9 cellular contexts compared by ENCODE assay signal in the genomic region with DNA sequence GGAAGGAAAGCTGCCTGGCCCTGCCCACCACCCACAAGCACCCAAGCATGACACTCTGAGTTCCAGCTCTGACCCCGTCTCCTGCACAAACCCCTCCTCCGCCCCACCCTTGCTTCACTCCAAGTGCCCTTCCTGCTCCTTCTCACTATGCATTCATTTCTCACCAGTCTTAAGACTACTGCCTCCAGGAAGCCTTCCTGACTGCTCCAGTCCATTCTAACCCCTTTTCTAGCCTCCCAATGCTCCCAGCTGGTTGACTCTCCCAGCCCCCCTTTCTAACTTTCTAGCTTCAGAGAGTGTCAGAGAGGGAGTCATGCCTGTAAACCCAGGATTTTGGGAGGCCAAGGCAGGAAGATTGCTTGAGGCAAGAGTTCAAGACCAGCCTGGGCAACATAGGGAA.
"Had no signal": no experiment of that assay in that cellular context is flagged by ENCODE, and none has a peak within 500 bp of the region (broad histone marks: within the 10 kb centered on the region; RNA-seq: fewer than 3 reads in every experiment).

No MANE protein-coding gene starts in this region.

- H3K9me3 ChIP-seq: HAP-1 had no signal

- H3K4me3 Mint-ChIP-seq: GM23338, HFFc6 had no signal

- H3K9ac ChIP-seq: KMS-11 had no signal

- H3K4me2 ChIP-seq: GM23338, KMS-11 had no signal

- H3K4me1 ChIP-seq: HAP-1 had no signal

- H3K4me3 ChIP-seq: GM23338, HAP-1 had no signal

- H2AFZ ChIP-seq: GM23338 had no signal

- ATAC-seq: GM23338, HCT116 had no signal

- H3K9me3 Mint-ChIP-seq: GM23338, HFFc6 had no signal

- H3K27ac ChIP-seq: KMS-11 had no signal

- H3K36me3 ChIP-seq: HAP-1 had no signal

- DNase-seq: H7, HFFc6, IMR-90, KBM-7 had no signal

- H3K4me1 Mint-ChIP-seq: GM23338 had no signal

- H3K27ac Mint-ChIP-seq: GM23338, HFFc6 had no signal

- FAIRE-seq: HTR-8/SVneo had no signal
